In genomic region chr7:73234994-73235717, GRCh38 we compare ENCODE assay signal across 8 cellular contexts.
DNase-seq lines count a peak whose midpoint lies in the region; ATAC-seq and TF ChIP-seq lines count a peak whose summit lies in the region.
"Not testable (repeated sequence)": the region's sequence is repeated elsewhere in the genome, so short reads cannot be mapped to it uniquely, and the experiment has no call there.

No MANE protein-coding gene starts in this region.

- not testable (repeated sequence) for H3K4me1 Mint-ChIP-seq in naive thymus-derived CD4-positive, alpha-beta T cell

- not testable (repeated sequence) for H3K36me3 Mint-ChIP-seq in naive thymus-derived CD4-positive, alpha-beta T cell

- H3K27me3 ChIP-seq in BE2C; naive thymus-derived CD4-positive, alpha-beta T cell (ENCODE audit: control insufficient read depth in 2 of 2, insufficient read depth in 2 of 2, low read length in 2 of 2): not testable (repeated sequence)

- not testable (repeated sequence) for H3K27ac Mint-ChIP-seq in naive thymus-derived CD4-positive, alpha-beta T cell

- H3K9me3 ChIP-seq in BE2C; naive thymus-derived CD4-positive, alpha-beta T cell (ENCODE audit: control insufficient read depth in 2 of 3, low read length in 3 of 3): not testable (repeated sequence)

- peak overlapping the region in 1 of 10 donors; percentile 33 for H3K4me3 Mint-ChIP-seq in naive thymus-derived CD4-positive, alpha-beta T cell

- not testable (repeated sequence) for H3K4me1 ChIP-seq in BE2C; naive thymus-derived CD4-positive, alpha-beta T cell (ENCODE audit: control insufficient read depth in 2 of 2, insufficient read depth in 2 of 2, low read length in 2 of 2)

- H3K27me3 Mint-ChIP-seq in naive thymus-derived CD4-positive, alpha-beta T cell: not testable (repeated sequence)

- CTCF ChIA-PET in naive thymus-derived CD4-positive, alpha-beta T cell (lab: Charles Lee): not testable (repeated sequence)

- peak; percentile 94 for DNase-seq in BE2C
- DNase-seq in activated T-cell treated with anti-CD3 and anti-CD28 coated beads, Interleukin-2, amount 50 U/mL, for 48 hours: peak; percentile 96
- not testable (repeated sequence) for DNase-seq in epithelial cell of proximal tubule (ENCODE audit: low read depth)
- peak; percentile 88 to 97 (median 95) for DNase-seq in naive thymus-derived CD4-positive, alpha-beta T cell
- DNase-seq in stimulated activated CD4-positive, alpha-beta T cell treated with anti-CD3 and anti-CD28 coated beads, TNF-alpha, amount 100 ng/mL, for 24 hours (ENCODE audit: low read depth in 3 of 3): peak; percentile 78 to 92 (median 82)

- not testable (repeated sequence) for H3K9me3 Mint-ChIP-seq in naive thymus-derived CD4-positive, alpha-beta T cell

- ATAC-seq in GM19468 (IDR thresholded peaks at IDR 0.05; ENCODE audit: extremely low read depth, unreplicated experiment) (peak; percentile 66), HG03060 (IDR thresholded peaks at IDR 0.05; ENCODE audit: low read depth, unreplicated experiment) (peak; percentile 73), SK-N-SH treated with all-trans-retinoic acid at 6 μM for 48 hours (peak; percentile 96)
- peak; percentile 96 for ATAC-seq in naive thymus-derived CD4-positive, alpha-beta T cell

- intact Hi-C loops in naive thymus-derived CD4-positive, alpha-beta T cell (cut with micrococcal nuclease): not testable (repeated sequence)

- TF ChIP-seq CTCF in BE2C (IDR thresholded peaks at IDR 0.05; ENCODE audit: low read depth, low read length); epithelial cell of proximal tubule (conservative IDR thresholded peaks at IDR 0.05; ENCODE audit: low read depth, low read length): not testable (repeated sequence)

- 0 out of 2 replicates have a peak overlapping the region, but pooled peaks have one; percentile 23 for H3K4me3 ChIP-seq in BE2C (ENCODE audit: low read depth, low read length)
- peak overlapping the region; percentile 23 for H3K4me3 ChIP-seq in epithelial cell of proximal tubule (ENCODE audit: low read depth, low read length)
- H3K4me3 ChIP-seq in naive thymus-derived CD4-positive, alpha-beta T cell (ENCODE audit: low read length): not testable (repeated sequence)

- POLR2A ChIA-PET in naive thymus-derived CD4-positive, alpha-beta T cell (lab: Charles Lee): not testable (repeated sequence)

- not testable (repeated sequence) for H3K36me3 ChIP-seq in BE2C; naive thymus-derived CD4-positive, alpha-beta T cell (ENCODE audit: control insufficient read depth in 2 of 3, insufficient read depth in 3 of 3, low read length in 3 of 3)

- not testable (repeated sequence) for H3K27ac ChIP-seq in naive thymus-derived CD4-positive, alpha-beta T cell (ENCODE audit: low read depth, low read length)
